30 cellular contexts compared by ENCODE assay signal in genomic region chr11:68948948-68949347, GRCh38. TPM values are rescaled to one million over a fixed set of nuclear protein-coding genes. Genes with fewer than 3 reads are reported as not detected.
"Had no signal": no experiment of that assay in that cellular context is flagged by ENCODE, and none has a peak within 500 bp of the region (broad histone marks: within the 10 kb centered on the region; RNA-seq: fewer than 3 reads in every experiment).

No MANE protein-coding gene starts in this region.

- H3K27me3 ChIP-seq: ascending aorta, body of pancreas, SJCRH30 had no signal

- H3K27ac Mint-ChIP-seq: activated CD8-positive, alpha-beta memory T cell treated with anti-CD3 and anti-CD28 coated beads, Interleukin-2, amount 10 ng/mL, durations not matched to agents 7 days and 5 days; activated naive CD4-positive, alpha-beta T cell treated with anti-CD3 and anti-CD28 coated beads, Interleukin-2, amount 50 U/mL, for 24 hours; activated T-cell treated with anti-CD3 and anti-CD28 coated beads, Interleukin-2, amount 50 U/mL, for 24 hours; activated T-helper 1 cell treated with anti-CD3 and anti-CD28 coated beads, Interleukin-12 subunit alpha, Interleukin-12 subunit beta, Interleukin-2, Interleukin-4 antibody, amounts not matched to agents 30 ng/mL and 10 ng/mL and 1 ng/mL, durations not matched to agents 14 hours and 24 hours and 36 hours; T-helper 1 cell treated with Interleukin-12 subunit alpha and Interleukin-12 subunit beta and Interleukin-4 antibody, amounts not matched to agents 30 μg/mL and 1 μg/mL, for 36 hours had no signal

- H3K27me3 Mint-ChIP-seq: activated CD8-positive, alpha-beta memory T cell treated with anti-CD3 and anti-CD28 coated beads, Interleukin-2, amount 10 ng/mL, durations not matched to agents 7 days and 5 days; activated naive CD4-positive, alpha-beta T cell treated with anti-CD3 and anti-CD28 coated beads, Interleukin-2, amount 50 U/mL, for 24 hours; activated T-cell treated with anti-CD3 and anti-CD28 coated beads, Interleukin-2, amount 50 U/mL, for 24 hours had no signal

- H3K4me3 ChIP-seq: ascending aorta, body of pancreas, SJCRH30 had no signal

- H3K9me3 ChIP-seq: ascending aorta, body of pancreas, SJCRH30 had no signal

- H3K36me3 Mint-ChIP-seq: activated CD8-positive, alpha-beta memory T cell treated with anti-CD3 and anti-CD28 coated beads, Interleukin-2, amount 10 ng/mL, durations not matched to agents 7 days and 5 days; activated naive CD4-positive, alpha-beta T cell treated with anti-CD3 and anti-CD28 coated beads, Interleukin-2, amount 50 U/mL, for 24 hours had no signal

- H3K4me1 ChIP-seq: SJCRH30 had no signal

- H3K4me1 Mint-ChIP-seq: activated CD8-positive, alpha-beta memory T cell treated with anti-CD3 and anti-CD28 coated beads, Interleukin-2, amount 10 ng/mL, durations not matched to agents 7 days and 5 days; activated naive CD4-positive, alpha-beta T cell treated with anti-CD3 and anti-CD28 coated beads, Interleukin-2, amount 50 U/mL, for 24 hours had no signal

- ATAC-seq: activated CD4-positive, CD25-positive, alpha-beta regulatory T cell treated with anti-CD3 and anti-CD28 coated beads, Interleukin-2, amount 50 U/mL, for 24 hours; activated CD8-positive, alpha-beta memory T cell treated with anti-CD3 and anti-CD28 coated beads, Interleukin-2, amount 10 ng/mL, durations not matched to agents 7 days and 5 days; body of pancreas; Panc1; SK-N-SH treated with all-trans-retinoic acid at 6 μM for 48 hours had no signal

- H3K36me3 ChIP-seq: ascending aorta, SJCRH30 had no signal

- H3K27ac ChIP-seq: ascending aorta, body of pancreas, RWPE1, SJCRH30 had no signal

- H3K9me3 Mint-ChIP-seq: activated naive CD4-positive, alpha-beta T cell treated with anti-CD3 and anti-CD28 coated beads, Interleukin-2, amount 50 U/mL, for 24 hours; activated T-cell treated with anti-CD3 and anti-CD28 coated beads, Interleukin-2, amount 50 U/mL, for 24 hours; activated T-helper 1 cell treated with anti-CD3 and anti-CD28 coated beads, Interleukin-12 subunit alpha, Interleukin-12 subunit beta, Interleukin-2, Interleukin-4 antibody, amounts not matched to agents 30 ng/mL and 10 ng/mL and 1 ng/mL, durations not matched to agents 14 hours and 24 hours and 36 hours; T-helper 1 cell treated with Interleukin-12 subunit alpha and Interleukin-12 subunit beta and Interleukin-4 antibody, amounts not matched to agents 30 μg/mL and 1 μg/mL, for 36 hours had no signal

- H3K4me3 Mint-ChIP-seq: activated CD8-positive, alpha-beta memory T cell treated with anti-CD3 and anti-CD28 coated beads, Interleukin-2, amount 10 ng/mL, durations not matched to agents 7 days and 5 days; activated naive CD4-positive, alpha-beta T cell treated with anti-CD3 and anti-CD28 coated beads, Interleukin-2, amount 50 U/mL, for 24 hours; activated T-cell treated with anti-CD3 and anti-CD28 coated beads, Interleukin-2, amount 50 U/mL, for 24 hours; activated T-helper 1 cell treated with anti-CD3 and anti-CD28 coated beads, Interleukin-12 subunit alpha, Interleukin-12 subunit beta, Interleukin-2, Interleukin-4 antibody, amounts not matched to agents 30 ng/mL and 10 ng/mL and 1 ng/mL, durations not matched to agents 14 hours and 24 hours and 36 hours; T-helper 1 cell treated with Interleukin-12 subunit alpha and Interleukin-12 subunit beta and Interleukin-4 antibody, amounts not matched to agents 30 μg/mL and 1 μg/mL, for 36 hours had no signal

- DNase-seq: activated CD4-positive, alpha-beta T cell treated with anti-CD3 and anti-CD28 coated beads for 4 hours; activated CD4-positive, alpha-beta T cell treated with anti-CD3 and anti-CD28 coated beads, Interleukin-2, amount 50 U/mL, for 4 hours; activated CD8-positive, alpha-beta memory T cell treated with anti-CD3 and anti-CD28 coated beads, Interleukin-2, amount 10 ng/mL, durations not matched to agents 7 days and 5 days; activated effector memory CD4-positive, alpha-beta T cell treated with Interleukin-2 at 50 U/mL for 16 hours; activated naive CD4-positive, alpha-beta T cell; activated T-cell treated with anti-CD3 and anti-CD28 coated beads, Interleukin-2, amount 50 U/mL, for 24 hours; amniotic stem cell; body of pancreas; Karpas-422; MM.1S; NCI-H1105; NCI-H1436; NCI-H1694 treated with DMSO at 0.1 percent for 48 hours; NCI-H2029 treated with DMSO at 0.1 percent for 48 hours; NCI-H345; NCI-H510A; NCI-H526 treated with DMSO at 0.1 percent for 48 hours; NK-92 treated with Interleukin-12 subunit alpha and Interleukin-12 subunit beta, amount 100 ng/mL, for 24 hours; OCI-M1; Right ventricle myocardium superior; SJCRH30 had no signal

RNA-seq across cellular contexts. Expression of gene MRGPRD, which starts 31.8 kb away (rescaled TPM):
- total RNA-seq: activated CD8-positive, alpha-beta memory T cell treated with anti-CD3 and anti-CD28 coated beads, Interleukin-2, amount 10 ng/mL, durations not matched to agents 7 days and 5 days; activated T-helper 1 cell treated with anti-CD3 and anti-CD28 coated beads, Interleukin-12 subunit alpha, Interleukin-12 subunit beta, Interleukin-2, Interleukin-4 antibody, amounts not matched to agents 30 ng/mL and 10 ng/mL and 1 ng/mL, durations not matched to agents 14 hours and 24 hours and 36 hours; ascending aorta; body of pancreas; bronchial epithelial cell; Right ventricle myocardium superior; SJCRH30 had no signal
